27 cellular contexts compared by ENCODE assay signal in genomic region chr1:55926906-55927471, GRCh38.
DNase-seq lines count a peak whose midpoint lies in the region; ATAC-seq, FAIRE-seq and TF ChIP-seq lines count a peak whose summit lies in the region.
"Had no signal": no experiment of that assay in that cellular context is flagged by ENCODE, and none has a peak within 500 bp of the region (broad histone marks: within the 10 kb centered on the region; RNA-seq: fewer than 3 reads in every experiment).

No MANE protein-coding gene starts in this region.

- no peaks in the 10 kb centered on the region for H3K9me3 Mint-ChIP-seq in MCF 10A (ENCODE audit: unreplicated experiment)
- H3K9me3 Mint-ChIP-seq: H9, IgD-negative memory B cell had no signal

- POLR2A ChIA-PET in MCF 10A (lab: Yijun Ruan, JAX) = no interaction called here
- POLR2A ChIA-PET in H1 (lab: Charles Lee; ENCODE audit: partially characterized antibody) = no interaction called here

- TF ChIP-seq RAD21 in H1 (IDR thresholded peaks at IDR 0.05 in 1 of 2, conservative IDR thresholded peaks at IDR 0.05 in 1 of 2; ENCODE audit: low read depth in 2 of 2, low read length in 2 of 2) = no peak

- no peaks in the 10 kb centered on the region for H3K9me3 ChIP-seq in breast epithelium
- H3K9me3 ChIP-seq in adipocyte (ENCODE audit: control insufficient read depth, low read length) = no peaks in the 10 kb centered on the region
- no peaks in the 10 kb centered on the region for H3K9me3 ChIP-seq in H1 (ENCODE audit: insufficient read depth in 2 of 2, low read depth in 1 of 2, low read length in 1 of 2)
- H3K9me3 ChIP-seq in spleen = no peaks in the 10 kb centered on the region
- H3K9me3 ChIP-seq: BE2C had no signal

- peak overlapping the region; percentile 13 for H3K9ac ChIP-seq in adipocyte (ENCODE audit: low read length)
- H3K9ac ChIP-seq in H1 (replicated peaks in 1 of 4; ENCODE audit: extremely low read depth in 1 of 4, low read depth in 3 of 4, low read length in 3 of 4) = no peak overlapping the region
- H3K9ac ChIP-seq: KMS-11 had no signal

- TF ChIP-seq CTCF in MCF 10A (IDR thresholded peaks at IDR 0.05; ENCODE audit: unreplicated experiment) (no peak), breast epithelium (IDR thresholded peaks at IDR 0.05) (no peak), H1 (IDR thresholded peaks at IDR 0.05; ENCODE audit: control extremely low read depth in 1 of 3, insufficient read depth in 1 of 3, low read depth in 1 of 3, low read length in 3 of 3) (no peak), spleen (IDR thresholded peaks at IDR 0.05 in 8 of 11, conservative IDR thresholded peaks at IDR 0.05 in 3 of 11) (no peak), D721Med (IDR thresholded peaks at IDR 0.05; ENCODE audit: insufficient read depth, missing control alignments) (no peak)

- H3K36me3 Mint-ChIP-seq in MCF 10A (ENCODE audit: insufficient read depth, unreplicated experiment) = no peaks in the 10 kb centered on the region
- H3K36me3 Mint-ChIP-seq: CD14-positive monocyte; CD8-positive, alpha-beta memory T cell; IgD-negative memory B cell had no signal

- H3K4me3 Mint-ChIP-seq in MCF 10A (ENCODE audit: unreplicated experiment) = no peak overlapping the region
- H3K4me3 Mint-ChIP-seq: CD14-positive monocyte; CD8-positive, alpha-beta memory T cell; H9 had no signal

- no peak overlapping the region for H4K5ac ChIP-seq in H1 (ENCODE audit: insufficient read length, low read depth, low read length)

- H2AFZ ChIP-seq in H1 (ENCODE audit: low read length) = no peak overlapping the region

- WGBS in H1 (ENCODE audit: extremely low coverage in 1 of 2, insufficient coverage in 1 of 2, insufficient read length in 1 of 2, insufficient replicate concordance in 2 of 2, low coverage in 1 of 2, low lambda C conversion rate in 2 of 2, missing lambda C conversion rate in 1 of 2), 2 experiments = 84% methylated on average over 10 of the region's 11 CpGs; no CpG with 5 or more reads in 1 of the 2 experiments
- 84 to 91% (median 89%) methylated on average over 8 to 11 of the region's 11 CpGs for WGBS in spleen, 5 donors

- no peak for TF ChIP-seq EP300 in H1 (IDR thresholded peaks at IDR 0.05; ENCODE audit: borderline replicate concordance in 1 of 2, low read depth in 2 of 2, low read length in 2 of 2)

- H3K36me3 ChIP-seq in breast epithelium (no peaks in the 10 kb centered on the region), adipocyte (ENCODE audit: control insufficient read depth, insufficient read depth, low read length, severe bottlenecking) (no peaks in the 10 kb centered on the region), H1 (ENCODE audit: control insufficient read depth in 2 of 4, insufficient read depth in 4 of 4, low read length in 3 of 4) (no peaks in the 10 kb centered on the region), spleen (no peaks in the 10 kb centered on the region)
- H3K36me3 ChIP-seq: BE2C had no signal

- no peak overlapping the region for H2BK120ac ChIP-seq in H1 (replicated peaks; ENCODE audit: low read depth, low read length)

- H2BK12ac ChIP-seq in H1 (ENCODE audit: low read depth, low read length) = no peak overlapping the region

- no peaks in the 10 kb centered on the region for H3K79me2 ChIP-seq in H1 (ENCODE audit: control insufficient read depth in 1 of 2, insufficient read depth in 2 of 2, low read length in 2 of 2)

- H4K8ac ChIP-seq in H1 (ENCODE audit: extremely low read depth, insufficient read depth, low read length) = peak overlapping the region; percentile 38; the same call in 1 of the 2 replicates

- H4K20me1 ChIP-seq in H1 (replicated peaks in 1 of 2; ENCODE audit: control insufficient read depth in 1 of 2, insufficient read depth in 2 of 2, low read length in 2 of 2) = no peaks in the 10 kb centered on the region

- H3K23me2 ChIP-seq in H1 (ENCODE audit: low read depth, low read length) = no peaks in the 10 kb centered on the region

- H2BK5ac ChIP-seq in H1 (ENCODE audit: low read depth, low read length) = no peak overlapping the region

- no peak overlapping the region for H3K4ac ChIP-seq in H1 (replicated peaks; ENCODE audit: insufficient read length, low read depth, low read length)

- FAIRE-seq in H1 (lab: Jason Lieb, UNC) (no peak), D721Med (lab: Jason Lieb, UNC) (no peak)
- FAIRE-seq: GM12891 had no signal

- no peak overlapping the region for H3K56ac ChIP-seq in H1 (replicated peaks; ENCODE audit: insufficient read length, low read depth, low read length)

- H4K91ac ChIP-seq in H1 (replicated peaks; ENCODE audit: insufficient read length, low read length) = no peak overlapping the region

- CTCF ChIA-PET in MCF 10A (lab: Yijun Ruan, JAX) (interaction anchor here (0.6 kb wide), 1 partner anchor 119 kb away, joined by 3 read pairs; no protein-coding TSS in a partner anchor), H1 (lab: Charles Lee; ENCODE audit: partially characterized antibody) (no interaction called here)

- H3K27ac Mint-ChIP-seq in MCF 10A (ENCODE audit: low read depth, unreplicated experiment) = peak overlapping the region; percentile 54
- H3K27ac Mint-ChIP-seq: CD8-positive, alpha-beta memory T cell; H9; IgD-negative memory B cell had no signal

- DNase-seq in MCF 10A (ENCODE audit: unreplicated experiment) (peak; percentile 49), breast epithelium (ENCODE audit: low spot score in 2 of 2) (no peak), adipocyte (ENCODE audit: low read depth) (no peak), H1 (ENCODE audit: low read depth in 1 of 2, low spot score in 2 of 2) (no peak), spleen (peak; percentile 52), ureter (ENCODE audit: low spot score) (no peak), D721Med (ENCODE audit: insufficient read length, low spot score) (no peak)
- DNase-seq: BE2C; CD8-positive, alpha-beta memory T cell; DMS79 treated with DMSO at 0.1 percent for 48 hours; GF-D8; H9; NCI-H1105; NCI-H1436 treated with DMSO at 0.1 percent for 48 hours; NCI-H187 treated with DMSO at 0.1 percent for 48 hours; NCI-H2107; NCI-H446; NCI-H524 treated with DMSO at 0.1 percent for 48 hours; NK-92 treated with Interleukin-12 subunit alpha and Interleukin-12 subunit beta, amount 100 ng/mL, for 24 hours; PC-3; SHP77 had no signal

- no peak overlapping the region for H3K14ac ChIP-seq in H1 (ENCODE audit: insufficient read length)

- peaks cover 7% of the 10 kb centered on the region for H3K4me1 Mint-ChIP-seq in MCF 10A (ENCODE audit: insufficient read depth, unreplicated experiment)
- H3K4me1 Mint-ChIP-seq: CD14-positive monocyte; CD8-positive, alpha-beta memory T cell; H9; IgD-negative memory B cell had no signal

- H3K27me3 ChIP-seq in breast epithelium (no peaks in the 10 kb centered on the region), adipocyte (replicated peaks; ENCODE audit: control insufficient read depth, insufficient read depth, low read length) (no peaks in the 10 kb centered on the region), H1 (replicated peaks in 1 of 4; ENCODE audit: control insufficient read depth in 3 of 4, extremely low read depth in 1 of 4, insufficient read depth in 3 of 4, low read length in 3 of 4) (no peaks in the 10 kb centered on the region; a peak in 1 of 7 replicates), spleen (replicated peaks in 1 of 7) (no peaks in the 10 kb centered on the region)
- H3K27me3 ChIP-seq: BE2C had no signal

- no peak overlapping the region for H3K18ac ChIP-seq in H1 (ENCODE audit: extremely low read depth, low read length)

- no peak overlapping the region for H3K23ac ChIP-seq in H1 (ENCODE audit: insufficient read length)

- H3K27ac ChIP-seq in breast epithelium (no peak overlapping the region), H1 (ENCODE audit: low read depth, low read length) (no peak overlapping the region), spleen (no peak overlapping the region)
- H3K27ac ChIP-seq: 22Rv1, KMS-11 had no signal

- H3K4me1 ChIP-seq in breast epithelium (no peaks in the 10 kb centered on the region), adipocyte (ENCODE audit: control insufficient read depth, insufficient read depth, low read length) (peaks cover 47% of the 10 kb centered on the region), H1 (replicated peaks in 1 of 4; ENCODE audit: control insufficient read depth in 3 of 4, insufficient read depth in 4 of 4, low read length in 3 of 4) (no peaks in the 10 kb centered on the region), spleen (no peaks in the 10 kb centered on the region)
- H3K4me1 ChIP-seq: BE2C had no signal

- no peak overlapping the region for H3K4me3 ChIP-seq in breast epithelium
- H3K4me3 ChIP-seq in adipocyte (ENCODE audit: low read length) = no peak overlapping the region
- H3K4me3 ChIP-seq in H1 (ENCODE audit: extremely low read depth in 1 of 4, insufficient read depth in 2 of 4, low read depth in 3 of 4, low read length in 4 of 4) = no peak overlapping the region
- H3K4me3 ChIP-seq in spleen = no peak overlapping the region

- intact Hi-C loops in MCF 10A (cut with micrococcal nuclease) = no loop called here
- intact Hi-C loops in breast epithelium (cut with DNase I; ENCODE audit: low total_unique reads) = no loop called here
- intact Hi-C loops in spleen (cut with DNase I; ENCODE audit: low total_unique reads) = no loop called here

- H2AK5ac ChIP-seq in H1 (ENCODE audit: low read depth, low read length) = no peak overlapping the region

- BruUV-seq in MCF 10A (replicated peaks; lab: Mats Ljungman, UMichigan) = no TSS peak

- no peaks in the 10 kb centered on the region for H3K79me1 ChIP-seq in H1 (ENCODE audit: low read depth, low read length)

- H2BK15ac ChIP-seq in H1 (ENCODE audit: low read length) = no peak overlapping the region

- H3K4me2 ChIP-seq in H1 (ENCODE audit: insufficient read depth in 1 of 2, low read depth in 2 of 2, low read length in 2 of 2) = no peak overlapping the region
- H3K4me2 ChIP-seq: KMS-11 had no signal

- TF ChIP-seq POLR2A in breast epithelium (IDR thresholded peaks at IDR 0.05) (no peak), H1 (IDR thresholded peaks at IDR 0.05; ENCODE audit: control extremely low read depth in 1 of 2, low read depth in 2 of 2, low read length in 2 of 2) (no peak), spleen (IDR thresholded peaks at IDR 0.05) (no peak)

- no peaks in the 10 kb centered on the region for H3K27me3 Mint-ChIP-seq in MCF 10A (ENCODE audit: insufficient read depth, unreplicated experiment)
- H3K27me3 Mint-ChIP-seq: IgD-negative memory B cell had no signal

- no peak overlapping the region for H2BK20ac ChIP-seq in H1 (ENCODE audit: low read length)

- ATAC-seq in HG03097 (IDR thresholded peaks at IDR 0.05; ENCODE audit: low FRiP score, unreplicated experiment) = no peak
- ATAC-seq: PC-3 had no signal

TF ChIP-seq in H1, 55 proteins besides CTCF, POLR2A, EP300 and RAD21 (continues in another document):
- TF ChIP-seq ASH2L (IDR thresholded peaks at IDR 0.05; ENCODE audit: low read length) (no peak), GTF2F1 (IDR thresholded peaks at IDR 0.05; ENCODE audit: borderline replicate concordance, low read depth, low read length) (no peak), ZNF274 (IDR thresholded peaks at IDR 0.05; ENCODE audit: borderline replicate concordance, extremely low read depth, low read length) (no peak), KDM1A (IDR thresholded peaks at IDR 0.05; ENCODE audit: borderline replicate concordance, low read length) (no peak), TCF12 (IDR thresholded peaks at IDR 0.05; ENCODE audit: low read depth, low read length) (no peak), HDAC2 (IDR thresholded peaks at IDR 0.05; ENCODE audit: borderline replicate concordance in 1 of 2, low read depth in 2 of 2, low read length in 2 of 2) (no peak), BCL11A (IDR thresholded peaks at IDR 0.05; ENCODE audit: low read depth in 2 of 2, low read length in 2 of 2) (no peak)

Comparison
In these comparisons a context has a peak if more than half of its experiments do, and no peak if none do; other contexts are left out.
1. DNase-seq: peak in MCF 10A (single experiment) and spleen (single experiment); none in breast epithelium (0 of 2), adipocyte (single experiment), H1 (0 of 2), ureter (single experiment) and D721Med (single experiment).